8 cellular contexts compared by ENCODE assay signal in genomic region chr16:89170346-89171215, GRCh38. TPM values are rescaled to one million over a fixed set of nuclear protein-coding genes. Genes with fewer than 3 reads are reported as not detected.
DNase-seq lines count a peak whose midpoint lies in the region; ATAC-seq, FAIRE-seq and TF ChIP-seq lines count a peak whose summit lies in the region.

No MANE protein-coding gene starts in this region.

- DNase-seq in activated naive CD4-positive, alpha-beta T cell treated with anti-CD3 and anti-CD28 coated beads, Interleukin-2, amount 10 ng/mL, durations not matched to agents 7 days and 5 days = peak; percentile 50
- DNase-seq in activated naive CD4-positive, alpha-beta T cell treated with anti-CD3 and anti-CD28 coated beads, Interleukin-2, amount 50 U/mL, for 72 hours (ENCODE audit: low spot score in 2 of 2) = no peak
- DNase-seq in NCI-H774 (lab: John Stamatoyannopoulos, UW) = peak; percentile 33
- DNase-seq in endodermal cell = peak; percentile 92
- DNase-seq in amygdala (lab: John Stamatoyannopoulos, UW) = no peak
- DNase-seq in HTR-8/SVneo (ENCODE audit: insufficient read length, low spot score) = no peak

- peak overlapping the region; percentile 47 for H3K4me3 Mint-ChIP-seq in activated naive CD4-positive, alpha-beta T cell treated with anti-CD3 and anti-CD28 coated beads, Interleukin-2, amount 10 ng/mL, durations not matched to agents 7 days and 5 days
- H3K4me3 Mint-ChIP-seq in endodermal cell = peak overlapping the region; percentile 34

- H3K27me3 ChIP-seq in endodermal cell (ENCODE audit: control insufficient read depth, insufficient read depth, low read length, poor library complexity, severe bottlenecking) = peaks cover 38% of the 10 kb centered on the region
- no peaks in the 10 kb centered on the region for H3K27me3 ChIP-seq in skeletal muscle satellite cell (ENCODE audit: control insufficient read depth, insufficient read depth, low read length)

- FAIRE-seq in HTR-8/SVneo (lab: Jason Lieb, UNC) = no peak

- H3K4me3 ChIP-seq in endodermal cell (ENCODE audit: low read length) (no peak overlapping the region), skeletal muscle satellite cell (ENCODE audit: low read length) (no peak overlapping the region)

- H3K36me3 Mint-ChIP-seq in activated naive CD4-positive, alpha-beta T cell treated with anti-CD3 and anti-CD28 coated beads, Interleukin-2, amount 10 ng/mL, durations not matched to agents 7 days and 5 days = no peaks in the 10 kb centered on the region
- no peaks in the 10 kb centered on the region for H3K36me3 Mint-ChIP-seq in activated naive CD4-positive, alpha-beta T cell treated with anti-CD3 and anti-CD28 coated beads, Interleukin-2, amount 50 U/mL, for 72 hours
- H3K36me3 Mint-ChIP-seq in endodermal cell (ENCODE audit: low read depth) = no peaks in the 10 kb centered on the region

- peaks cover 66% of the 10 kb centered on the region for H3K27me3 Mint-ChIP-seq in activated naive CD4-positive, alpha-beta T cell treated with anti-CD3 and anti-CD28 coated beads, Interleukin-2, amount 10 ng/mL, durations not matched to agents 7 days and 5 days
- H3K27me3 Mint-ChIP-seq in endodermal cell (ENCODE audit: insufficient read depth) = peaks cover 29% of the 10 kb centered on the region

- peak; percentile 23 for TF ChIP-seq CTCF in endodermal cell (conservative IDR thresholded peaks at IDR 0.05)

- no peak overlapping the region for H3K27ac ChIP-seq in endodermal cell (ENCODE audit: low read depth, low read length)

- peaks cover 8% of the 10 kb centered on the region for H3K4me1 Mint-ChIP-seq in activated naive CD4-positive, alpha-beta T cell treated with anti-CD3 and anti-CD28 coated beads, Interleukin-2, amount 10 ng/mL, durations not matched to agents 7 days and 5 days
- peaks cover 4% of the 10 kb centered on the region for H3K4me1 Mint-ChIP-seq in endodermal cell

- H3K36me3 ChIP-seq in endodermal cell (ENCODE audit: control insufficient read depth, insufficient read depth, low read length) (no peaks in the 10 kb centered on the region), skeletal muscle satellite cell (ENCODE audit: insufficient read depth, low read length) (no peaks in the 10 kb centered on the region)

- no peak for ATAC-seq in activated naive CD4-positive, alpha-beta T cell treated with anti-CD3 and anti-CD28 coated beads, Interleukin-2, amount 50 U/mL, for 72 hours
- no peak for ATAC-seq in HG02623 (IDR thresholded peaks at IDR 0.05; ENCODE audit: unreplicated experiment)

- no peak overlapping the region for H3K27ac Mint-ChIP-seq in activated naive CD4-positive, alpha-beta T cell treated with anti-CD3 and anti-CD28 coated beads, Interleukin-2, amount 10 ng/mL, durations not matched to agents 7 days and 5 days
- no peak overlapping the region for H3K27ac Mint-ChIP-seq in activated naive CD4-positive, alpha-beta T cell treated with anti-CD3 and anti-CD28 coated beads, Interleukin-2, amount 50 U/mL, for 72 hours
- H3K27ac Mint-ChIP-seq in endodermal cell = no peak overlapping the region

- peak overlapping the region; percentile 69 for H3K4me2 ChIP-seq in skeletal muscle satellite cell (ENCODE audit: low read length)

- peaks cover 2% of the 10 kb centered on the region for H3K4me1 ChIP-seq in endodermal cell (ENCODE audit: control insufficient read depth, insufficient read depth, low read length)
- peaks cover 45% of the 10 kb centered on the region for H3K4me1 ChIP-seq in skeletal muscle satellite cell (ENCODE audit: control insufficient read depth, insufficient read depth, low read length)

- H3K9ac ChIP-seq in endodermal cell (ENCODE audit: extremely low read depth, low read length, poor library complexity, severe bottlenecking) = no peak overlapping the region
- H3K9ac ChIP-seq in skeletal muscle satellite cell (ENCODE audit: low read depth, low read length) = no peak overlapping the region

- CTCF ChIA-PET in activated naive CD4-positive, alpha-beta T cell treated with anti-CD3 and anti-CD28 coated beads, Interleukin-2, amount 10 ng/mL, durations not matched to agents 7 days and 5 days (lab: Charles Lee) = interaction anchor here (0.7 to 1.6 kb wide), 2 partner anchors 329 to 433 kb away, joined by 3 read pairs; no protein-coding TSS in a partner anchor

- H3K9me3 Mint-ChIP-seq in activated naive CD4-positive, alpha-beta T cell treated with anti-CD3 and anti-CD28 coated beads, Interleukin-2, amount 10 ng/mL, durations not matched to agents 7 days and 5 days = no peaks in the 10 kb centered on the region
- no peaks in the 10 kb centered on the region for H3K9me3 Mint-ChIP-seq in activated naive CD4-positive, alpha-beta T cell treated with anti-CD3 and anti-CD28 coated beads, Interleukin-2, amount 50 U/mL, for 72 hours
- H3K9me3 Mint-ChIP-seq in endodermal cell = no peaks in the 10 kb centered on the region

- WGBS in endodermal cell (ENCODE audit: insufficient coverage in 1 of 2, insufficient read length in 1 of 2), 2 experiments = 33 to 35% methylated on average over 21 to 34 of the region's 34 CpGs

- H3K9me3 ChIP-seq in endodermal cell (ENCODE audit: control insufficient read depth, low read length) = no peaks in the 10 kb centered on the region
- no peaks in the 10 kb centered on the region for H3K9me3 ChIP-seq in skeletal muscle satellite cell (replicated peaks; ENCODE audit: low read length)

RNA-seq across cellular contexts. Expression of gene CDH15, which starts 1.0 kb away (rescaled TPM):
- total RNA-seq in activated naive CD4-positive, alpha-beta T cell treated with anti-CD3 and anti-CD28 coated beads, Interleukin-2, amount 50 U/mL, for 72 hours = under 1 TPM in 1 of 2 donors, not detected in 1; 0.75 TPM
- under 1 TPM; 0.11 to 0.15 TPM for total RNA-seq in endodermal cell
- 0.89 TPM for polyA plus RNA-seq in endodermal cell (2013, experiment 1 of 2)
- polyA plus RNA-seq in endodermal cell (2013, experiment 2 of 2) = 0.70 TPM
- 2.5 and 17.0 TPM in 2 replicates for total RNA-seq in skeletal muscle satellite cell (2012; rRNA removed)

RNA-seq across cellular contexts. Expression of gene SLC22A31, which starts 29.8 kb away (rescaled TPM):
- 1 to 10 TPM; 1.6 to 3.7 TPM for total RNA-seq in activated naive CD4-positive, alpha-beta T cell treated with anti-CD3 and anti-CD28 coated beads, Interleukin-2, amount 50 U/mL, for 72 hours
- 10 to 100 TPM in 1 of 2 donors, 1 to 10 TPM in 1; 9.7 to 33.9 TPM for total RNA-seq in endodermal cell
- 1.7 TPM for polyA plus RNA-seq in endodermal cell (2013, experiment 1 of 2)
- polyA plus RNA-seq in endodermal cell (2013, experiment 2 of 2) = 1.6 TPM
- 0.76 and 1.7 TPM in 2 replicates for total RNA-seq in skeletal muscle satellite cell (2012; rRNA removed)

RNA-seq across cellular contexts. Expression of gene ZNF778, which starts 46.9 kb away (rescaled TPM):
- total RNA-seq in activated naive CD4-positive, alpha-beta T cell treated with anti-CD3 and anti-CD28 coated beads, Interleukin-2, amount 50 U/mL, for 72 hours = 10 to 100 TPM in 1 of 2 donors, 1 to 10 TPM in 1; 6.1 to 12.2 TPM
- 10 to 100 TPM; 13.0 to 16.3 TPM for total RNA-seq in endodermal cell
- polyA plus RNA-seq in endodermal cell (2013, experiment 1 of 2) = 12.3 TPM
- 12.5 TPM for polyA plus RNA-seq in endodermal cell (2013, experiment 2 of 2)
- 7.9 and 10.7 TPM in 2 replicates for total RNA-seq in skeletal muscle satellite cell (2012; rRNA removed)

Comparison
In these comparisons a context has a peak if more than half of its experiments do, and no peak if none do; other contexts are left out.
1. DNase-seq: peak in activated naive CD4-positive, alpha-beta T cell treated with anti-CD3 and anti-CD28 coated beads, Interleukin-2, amount 10 ng/mL, durations not matched to agents 7 days and 5 days (single experiment), NCI-H774 (single experiment) and endodermal cell (single experiment); none in activated naive CD4-positive, alpha-beta T cell treated with anti-CD3 and anti-CD28 coated beads, Interleukin-2, amount 50 U/mL, for 72 hours (0 of 2), amygdala (0 of 56) and HTR-8/SVneo (single experiment).